In genomic region chr16:51881731-51882130, GRCh38 we compare ENCODE assay signal across 24 cellular contexts.
DNase-seq lines count a peak whose midpoint lies in the region; ATAC-seq and TF ChIP-seq lines count a peak whose summit lies in the region.
"Had no signal": no experiment of that assay in that cellular context is flagged by ENCODE, and none has a peak within 500 bp of the region (broad histone marks: within the 10 kb centered on the region; RNA-seq: fewer than 3 reads in every experiment).

No MANE protein-coding gene starts in this region.

- no peak overlapping the region for H3K4me3 Mint-ChIP-seq in T-helper 2 cell treated with Interferon-gamma antibody and Interleukin-4, amounts not matched to agents 5 μg/mL and 100 μg/mL, for 36 hours
- H3K4me3 Mint-ChIP-seq: activated naive CD8-positive, alpha-beta T cell; immature natural killer cell; neural progenitor cell had no signal

- DNase-seq in GM03348 (ENCODE audit: low spot score) = peak; percentile 14
- peak; percentile 4 for DNase-seq in amniotic epithelial cell (ENCODE audit: low read depth)
- DNase-seq in fibroblast of the aortic adventitia (ENCODE audit: low read depth) = peak; percentile 59
- DNase-seq in smooth muscle cell (lab: John Stamatoyannopoulos, UW; ENCODE audit: unreplicated experiment) = no peak
- DNase-seq in stimulated activated naive CD8-positive, alpha-beta T cell treated with anti-CD3 and anti-CD28 coated beads, Interleukin-15, Interleukin-2, amounts not matched to agents 100 U/mL and 50 U/mL, for 24 hours = no peak
- no peak for DNase-seq in T-helper 2 cell treated with Interferon-gamma antibody and Interleukin-4, amounts not matched to agents 5 μg/mL and 100 μg/mL, for 36 hours (ENCODE audit: low spot score)
- no peak for DNase-seq in BE2C
- DNase-seq: ACHN; activated CD4-positive, alpha-beta T cell treated with anti-CD3 and anti-CD28 coated beads for 48 hours; activated T-cell treated with anti-CD3 and anti-CD28 coated beads for 4 hours; C1 segment of cervical spinal cord; dermis blood vessel endothelial cell; DMS53; immature natural killer cell; left colon; NCI-H1694; right lobe of liver; stimulated activated CD4-positive, alpha-beta T cell treated with anti-CD3 and anti-CD28 coated beads, Interleukin-4, amount 100 ng/mL, for 1 hour; thyroid gland; WERI-Rb-1 had no signal

- no peaks in the 10 kb centered on the region for H3K4me1 ChIP-seq in smooth muscle cell (ENCODE audit: low read depth)
- no peaks in the 10 kb centered on the region; the same call in 1 of the 2 replicates for H3K4me1 ChIP-seq in BE2C
- H3K4me1 ChIP-seq: ascending aorta, esophagus muscularis mucosa, neural progenitor cell, right lobe of liver, thyroid gland had no signal

- no peak overlapping the region for H3K27ac Mint-ChIP-seq in T-helper 2 cell treated with Interferon-gamma antibody and Interleukin-4, amounts not matched to agents 5 μg/mL and 100 μg/mL, for 36 hours
- H3K27ac Mint-ChIP-seq: activated naive CD8-positive, alpha-beta T cell; immature natural killer cell; neural progenitor cell had no signal

- H3K27me3 ChIP-seq in smooth muscle cell (ENCODE audit: low read depth) = no peaks in the 10 kb centered on the region
- H3K27me3 ChIP-seq in BE2C = no peaks in the 10 kb centered on the region
- H3K27me3 ChIP-seq: ascending aorta, esophagus muscularis mucosa, neural progenitor cell, right lobe of liver, thyroid gland had no signal

- H3K9ac ChIP-seq in smooth muscle cell (ENCODE audit: low read depth) = no peak overlapping the region
- H3K9ac ChIP-seq: neural progenitor cell had no signal

- H3K36me3 ChIP-seq in smooth muscle cell (ENCODE audit: low read depth) = no peaks in the 10 kb centered on the region
- no peaks in the 10 kb centered on the region for H3K36me3 ChIP-seq in BE2C
- H3K36me3 ChIP-seq: ascending aorta, esophagus muscularis mucosa, neural progenitor cell, right lobe of liver, thyroid gland, WERI-Rb-1 had no signal

- no peak overlapping the region for H3K4me3 ChIP-seq in fibroblast of the aortic adventitia (ENCODE audit: low read depth, low read length)
- H3K4me3 ChIP-seq in smooth muscle cell = no peak overlapping the region
- H3K4me3 ChIP-seq in BE2C (ENCODE audit: low read depth, low read length) = no peak overlapping the region
- H3K4me3 ChIP-seq: ascending aorta, esophagus muscularis mucosa, neural progenitor cell, right lobe of liver, thyroid gland had no signal

- no peaks in the 10 kb centered on the region for H3K27me3 Mint-ChIP-seq in T-helper 2 cell treated with Interferon-gamma antibody and Interleukin-4, amounts not matched to agents 5 μg/mL and 100 μg/mL, for 36 hours (ENCODE audit: low read depth)
- H3K27me3 Mint-ChIP-seq: activated naive CD8-positive, alpha-beta T cell had no signal

- no peak overlapping the region for H2AFZ ChIP-seq in smooth muscle cell (ENCODE audit: low read depth)

- no peak for ATAC-seq in stimulated activated naive CD8-positive, alpha-beta T cell treated with anti-CD3 and anti-CD28 coated beads, Interleukin-15, Interleukin-2, amounts not matched to agents 100 U/mL and 50 U/mL, for 24 hours
- ATAC-seq: left colon, right lobe of liver had no signal

- TF ChIP-seq CTCF in fibroblast of the aortic adventitia (IDR thresholded peaks at IDR 0.05; ENCODE audit: insufficient read depth, low read length) (no peak), smooth muscle cell (IDR thresholded peaks at IDR 0.05; ENCODE audit: borderline replicate concordance, insufficient read depth, poor library complexity, severe bottlenecking) (no peak), BE2C (IDR thresholded peaks at IDR 0.05; ENCODE audit: low read depth, low read length) (no peak)

- no peaks in the 10 kb centered on the region for H3K79me2 ChIP-seq in smooth muscle cell (ENCODE audit: low read depth)

- WGBS in smooth muscle cell (ENCODE audit: low lambda C conversion rate) = 82% methylated on average over 3 of the region's 3 CpGs

- H3K36me3 Mint-ChIP-seq in T-helper 2 cell treated with Interferon-gamma antibody and Interleukin-4, amounts not matched to agents 5 μg/mL and 100 μg/mL, for 36 hours (ENCODE audit: low read depth) = no peaks in the 10 kb centered on the region
- H3K36me3 Mint-ChIP-seq: activated naive CD8-positive, alpha-beta T cell; immature natural killer cell; neural progenitor cell had no signal

- no peaks in the 10 kb centered on the region for H4K20me1 ChIP-seq in smooth muscle cell (ENCODE audit: low read depth)

- H3K4me2 ChIP-seq in smooth muscle cell = no peak overlapping the region
- H3K4me2 ChIP-seq: neural progenitor cell had no signal

- no peaks in the 10 kb centered on the region for H3K4me1 Mint-ChIP-seq in T-helper 2 cell treated with Interferon-gamma antibody and Interleukin-4, amounts not matched to agents 5 μg/mL and 100 μg/mL, for 36 hours (ENCODE audit: low read depth)
- H3K4me1 Mint-ChIP-seq: immature natural killer cell, neural progenitor cell had no signal

- H3K9me3 Mint-ChIP-seq in T-helper 2 cell treated with Interferon-gamma antibody and Interleukin-4, amounts not matched to agents 5 μg/mL and 100 μg/mL, for 36 hours = peaks cover 22% of the 10 kb centered on the region
- H3K9me3 Mint-ChIP-seq: neural progenitor cell had no signal

- H3F3A ChIP-seq in smooth muscle cell (ENCODE audit: low read depth) = no peaks in the 10 kb centered on the region

- H3K9me3 ChIP-seq in smooth muscle cell (replicated peaks; ENCODE audit: low read depth) (no peaks in the 10 kb centered on the region), BE2C (no peaks in the 10 kb centered on the region; the same call in 1 of the 2 replicates)
- H3K9me3 ChIP-seq: ascending aorta, esophagus muscularis mucosa, right lobe of liver, thyroid gland had no signal

- H3K27ac ChIP-seq in smooth muscle cell (ENCODE audit: low read depth) = peak overlapping the region; percentile 1
- H3K27ac ChIP-seq: ascending aorta, esophagus muscularis mucosa, neural progenitor cell, right lobe of liver, thyroid gland, WERI-Rb-1 had no signal

Comparison
In these comparisons a context has a peak if more than half of its experiments do, and no peak if none do; other contexts are left out.
1. DNase-seq: peak in GM03348 (single experiment), amniotic epithelial cell (single experiment) and fibroblast of the aortic adventitia (single experiment); none in smooth muscle cell (single experiment), stimulated activated naive CD8-positive, alpha-beta T cell treated with anti-CD3 and anti-CD28 coated beads, Interleukin-15, Interleukin-2, amounts not matched to agents 100 U/mL and 50 U/mL, for 24 hours (single experiment), T-helper 2 cell treated with Interferon-gamma antibody and Interleukin-4, amounts not matched to agents 5 μg/mL and 100 μg/mL, for 36 hours (single experiment) and BE2C (single experiment).